Comparison of ENCODE assay signal across 28 cellular contexts in the genomic region with DNA sequence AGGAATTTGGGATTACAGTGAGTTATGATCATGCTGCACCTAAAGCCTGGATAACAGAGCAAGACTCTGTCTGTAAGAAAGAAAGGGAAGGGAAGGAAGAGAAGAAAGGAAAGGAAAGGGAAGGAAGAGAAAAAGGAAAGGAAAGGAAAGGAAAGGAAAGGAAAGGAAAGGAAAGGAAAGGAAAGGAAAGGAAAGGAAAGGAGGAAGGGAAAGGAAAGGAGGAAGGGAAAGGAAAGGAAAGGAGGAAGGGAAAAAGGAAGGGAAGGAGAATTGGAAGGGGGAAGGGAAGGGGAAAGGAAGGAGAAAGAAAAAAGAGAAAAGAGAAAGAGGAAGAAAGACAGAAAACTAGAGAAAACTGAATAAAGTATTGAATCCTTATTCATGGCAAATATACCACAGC.
DNase-seq lines count a peak whose midpoint lies in the region; ATAC-seq, FAIRE-seq and TF ChIP-seq lines count a peak whose summit lies in the region.
"Had no signal": no experiment of that assay in that cellular context is flagged by ENCODE, and none has a peak within 500 bp of the region (broad histone marks: within the 10 kb centered on the region; RNA-seq: fewer than 3 reads in every experiment).

No MANE protein-coding gene starts in this region.

- no peaks in the 10 kb centered on the region for H3K9me1 ChIP-seq in K562 (ENCODE audit: control insufficient read depth, insufficient read depth, low read length)

- intact Hi-C loops in MCF 10A (cut with micrococcal nuclease), result no loop called here
- intact Hi-C loops in breast epithelium (cut with DNase I; ENCODE audit: low total_unique reads), result no loop called here
- intact Hi-C loops in K562 (cut with micrococcal nuclease), result no loop called here

- no peak overlapping the region for H3K9ac ChIP-seq in K562 (ENCODE audit: insufficient read depth in 1 of 2, low read depth in 2 of 2, low read length in 2 of 2)
- H3K9ac ChIP-seq: BLaER1 had no signal

- POLR2A ChIA-PET in MCF 10A (lab: Yijun Ruan, JAX) (no interaction called here), K562 (lab: Yijun Ruan, JAX) (no interaction called here)

- no peak overlapping the region for H2AFZ ChIP-seq in K562 (ENCODE audit: low read depth, low read length)

- ATAC-seq in K562 (no peak), HG03097 (IDR thresholded peaks at IDR 0.05; ENCODE audit: low FRiP score, unreplicated experiment) (no peak), GM21381 (IDR thresholded peaks at IDR 0.05; ENCODE audit: unreplicated experiment) (no peak)
- ATAC-seq: GM12878 had no signal

- TF ChIP-seq EP300 in K562 (IDR thresholded peaks at IDR 0.05; ENCODE audit: low read length), result no peak

- no peaks in the 10 kb centered on the region for H3K79me2 ChIP-seq in K562 (ENCODE audit: control insufficient read depth, insufficient read depth, low read length)

- H3K36me3 Mint-ChIP-seq in MCF 10A (ENCODE audit: insufficient read depth, unreplicated experiment), result no peaks in the 10 kb centered on the region
- H3K36me3 Mint-ChIP-seq: CD14-positive monocyte had no signal

- H3K4me2 ChIP-seq in K562 (ENCODE audit: insufficient read depth, low read length), result no peak overlapping the region
- H3K4me2 ChIP-seq: BLaER1 had no signal

- TF ChIP-seq CTCF in MCF 10A (IDR thresholded peaks at IDR 0.05; ENCODE audit: unreplicated experiment) (no peak), breast epithelium (IDR thresholded peaks at IDR 0.05) (no peak), WERI-Rb-1 (IDR thresholded peaks at IDR 0.05; ENCODE audit: low read depth, low read length) (no peak), K562 (IDR thresholded peaks at IDR 0.05 in 2 of 3, conservative IDR thresholded peaks at IDR 0.05 in 1 of 3; ENCODE audit: insufficient read depth in 2 of 3, low read depth in 1 of 3, low read length in 3 of 3) (no peak)

- H3K36me3 ChIP-seq in breast epithelium (no peaks in the 10 kb centered on the region), WERI-Rb-1 (no peaks in the 10 kb centered on the region), K562 (ENCODE audit: control insufficient read depth, insufficient read depth, low read length) (no peaks in the 10 kb centered on the region)
- H3K36me3 ChIP-seq: BE2C, BLaER1 had no signal

- no peak for TF ChIP-seq POLR2A in breast epithelium (IDR thresholded peaks at IDR 0.05)
- no peak for TF ChIP-seq POLR2A in K562 (conservative IDR thresholded peaks at IDR 0.05)

- H3K4me1 ChIP-seq in breast epithelium (no peaks in the 10 kb centered on the region), K562 (replicated peaks in 1 of 2; ENCODE audit: control insufficient read depth in 2 of 2, insufficient read depth in 2 of 2, low read length in 2 of 2) (no peaks in the 10 kb centered on the region)
- H3K4me1 ChIP-seq: BE2C had no signal

- DNase-seq in MCF 10A (ENCODE audit: unreplicated experiment) (no peak), breast epithelium (ENCODE audit: low spot score in 2 of 2) (no peak), WERI-Rb-1 (peak; percentile 15), K562 (ENCODE audit: extremely low read depth in 1 of 4, low spot score in 3 of 4) (no peak), NCI-H2171 treated with DMSO at 0.1 percent for 48 hours (lab: John Stamatoyannopoulos, UW) (no peak)
- DNase-seq: 8988T; ACHN; BE2C; C1 segment of cervical spinal cord; CD4-positive, alpha-beta memory T cell; CD8-positive, alpha-beta memory T cell; COR-L47; DMS 273 treated with DMSO at 0.1 percent for 48 hours; DMS153; DMS53; DMS79; DND-41; EL; GDM1 had no signal

- no peaks in the 10 kb centered on the region for H3K9me3 Mint-ChIP-seq in MCF 10A (ENCODE audit: unreplicated experiment)
- H3K9me3 Mint-ChIP-seq: CD4-positive, alpha-beta memory T cell; CD8-positive, alpha-beta memory T cell had no signal

- no peak for FAIRE-seq in K562 (lab: Jason Lieb, UNC)
- FAIRE-seq: A204.1, GM12878, GM12892, GM18507 had no signal

- peak overlapping the region; percentile 13 for H3K27ac Mint-ChIP-seq in MCF 10A (ENCODE audit: low read depth, unreplicated experiment)

- H4K20me1 ChIP-seq in K562 (replicated peaks; ENCODE audit: control insufficient read depth, insufficient read depth, low read length), result no peaks in the 10 kb centered on the region
- H4K20me1 ChIP-seq: BLaER1 had no signal

- BruUV-seq in MCF 10A (replicated peaks; lab: Mats Ljungman, UMichigan), result no TSS peak
- no TSS peak for BruUV-seq in K562 (replicated peaks; lab: Mats Ljungman, UMichigan)

- in situ Hi-C loops in K562 (cut with MboI), result no loop called here

- CTCF ChIA-PET in MCF 10A (lab: Yijun Ruan, JAX), result no interaction called here
- CTCF ChIA-PET in K562 (lab: Yijun Ruan, JAX; ENCODE audit: low intra/inter-chr PET ratio), result no interaction called here

- H3K4me3 ChIP-seq in breast epithelium (no peak overlapping the region), WERI-Rb-1 (ENCODE audit: low read depth, low read length) (no peak overlapping the region), K562 (no peak overlapping the region)
- H3K4me3 ChIP-seq: BLaER1, GM12878 had no signal

- no peaks in the 10 kb centered on the region for H3K4me1 Mint-ChIP-seq in MCF 10A (ENCODE audit: insufficient read depth, unreplicated experiment)
- H3K4me1 Mint-ChIP-seq: CD4-positive, CD25-positive, alpha-beta regulatory T cell had no signal

- H3K27me3 ChIP-seq in breast epithelium (no peaks in the 10 kb centered on the region), WERI-Rb-1 (ENCODE audit: insufficient read depth, low read depth, severe bottlenecking) (peaks cover 24% of the 10 kb centered on the region), K562 (ENCODE audit: control insufficient read depth in 2 of 2, insufficient read depth in 2 of 2, low read length in 2 of 2) (no peaks in the 10 kb centered on the region; a peak in 1 of 5 replicates)
- H3K27me3 ChIP-seq: BE2C, BLaER1 had no signal

- no peak for TF ChIP-seq RAD21 in K562 (CRISPR knock-in tag; conservative IDR thresholded peaks at IDR 0.05 in 1 of 2, IDR thresholded peaks at IDR 0.05 in 1 of 2)

- H3K9me3 ChIP-seq in breast epithelium, result no peaks in the 10 kb centered on the region
- no peaks in the 10 kb centered on the region for H3K9me3 ChIP-seq in WERI-Rb-1 (ENCODE audit: severe bottlenecking)
- no peaks in the 10 kb centered on the region for H3K9me3 ChIP-seq in K562 (replicated peaks; ENCODE audit: control insufficient read depth, insufficient read depth, low read depth, low read length)
- H3K9me3 ChIP-seq: BE2C, BLaER1 had no signal

- H3K4me3 Mint-ChIP-seq in MCF 10A (ENCODE audit: unreplicated experiment), result no peak overlapping the region
- H3K4me3 Mint-ChIP-seq: CD14-positive monocyte; CD4-positive, alpha-beta memory T cell; CD4-positive, CD25-positive, alpha-beta regulatory T cell; CD8-positive, alpha-beta memory T cell had no signal

- no peaks in the 10 kb centered on the region for H3K27me3 Mint-ChIP-seq in MCF 10A (ENCODE audit: insufficient read depth, unreplicated experiment)
- H3K27me3 Mint-ChIP-seq: CD4-positive, alpha-beta memory T cell; CD4-positive, CD25-positive, alpha-beta regulatory T cell; CD8-positive, alpha-beta memory T cell had no signal

- H3K27ac ChIP-seq in breast epithelium (no peak overlapping the region), WERI-Rb-1 (no peak overlapping the region), K562 (ENCODE audit: extremely low read depth, low read depth, low read length) (no peak overlapping the region)
- H3K27ac ChIP-seq: BLaER1 had no signal

TF ChIP-seq in K562, 482 proteins besides CTCF, POLR2A, EP300 and RAD21:
- TF ChIP-seq, protein P1, sequence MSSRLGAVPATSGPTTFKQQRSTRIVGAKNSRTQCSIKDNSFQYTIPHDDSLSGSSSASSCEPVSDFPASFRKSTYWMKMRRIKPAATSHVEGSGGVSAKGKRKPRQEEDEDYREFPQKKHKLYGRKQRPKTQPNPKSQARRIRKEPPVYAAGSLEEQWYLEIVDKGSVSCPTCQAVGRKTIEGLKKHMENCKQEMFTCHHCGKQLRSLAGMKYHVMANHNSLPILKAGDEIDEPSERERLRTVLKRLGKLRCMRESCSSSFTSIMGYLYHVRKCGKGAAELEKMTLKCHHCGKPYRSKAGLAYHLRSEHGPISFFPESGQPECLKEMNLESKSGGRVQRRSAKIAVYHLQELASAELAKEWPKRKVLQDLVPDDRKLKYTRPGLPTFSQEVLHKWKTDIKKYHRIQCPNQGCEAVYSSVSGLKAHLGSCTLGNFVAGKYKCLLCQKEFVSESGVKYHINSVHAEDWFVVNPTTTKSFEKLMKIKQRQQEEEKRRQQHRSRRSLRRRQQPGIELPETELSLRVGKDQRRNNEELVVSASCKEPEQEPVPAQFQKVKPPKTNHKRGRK (tag; IDR thresholded peaks at IDR 0.05), result peak; percentile 80
- TF ChIP-seq KLF1 (tag; IDR thresholded peaks at IDR 0.05), result no peak
